1 cellular context compared by ENCODE assay signal in the genomic region with DNA sequence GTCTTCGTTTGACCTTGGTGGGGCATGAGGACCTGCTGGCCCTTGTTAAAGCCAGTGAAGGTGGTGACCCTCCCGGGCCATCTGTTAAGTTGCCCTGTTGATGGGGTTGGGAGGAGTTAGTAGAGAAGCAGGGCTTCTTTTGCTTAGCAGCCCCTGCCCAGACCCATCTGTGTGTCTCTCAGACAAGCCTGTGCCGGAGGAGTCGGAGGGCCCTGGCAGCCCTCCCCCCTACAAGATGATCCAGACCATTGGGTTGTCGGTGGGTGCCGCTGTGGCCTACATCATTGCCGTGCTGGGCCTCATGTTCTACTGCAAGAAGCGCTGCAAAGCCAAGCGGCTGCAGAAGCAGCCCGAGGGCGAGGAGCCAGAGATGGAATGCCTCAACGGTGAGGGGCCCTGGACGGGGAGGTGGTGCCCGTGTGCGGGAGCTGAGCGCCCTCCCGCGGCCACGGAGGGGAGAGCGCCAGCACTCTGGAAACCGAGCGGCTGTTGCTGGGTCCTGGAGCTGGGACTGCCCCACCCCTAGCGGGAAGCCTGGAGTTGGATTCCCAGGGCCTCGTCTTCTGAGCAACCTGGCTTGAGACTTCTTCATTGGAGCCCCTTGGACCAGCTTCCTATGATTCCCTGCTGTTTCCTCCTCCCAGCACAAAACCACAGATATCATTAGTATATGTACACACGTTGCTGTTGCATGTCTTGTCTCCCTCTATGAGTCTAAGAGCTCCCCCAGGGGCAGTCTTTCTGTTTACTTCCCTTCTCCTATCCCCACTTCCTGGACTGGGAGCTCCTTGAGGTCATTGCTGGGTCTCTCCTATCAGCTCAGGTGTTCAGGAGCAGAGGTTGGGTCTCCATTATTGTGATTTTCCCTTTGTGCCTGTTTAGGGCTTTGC.
A peak's percentile ranks its signal among the peaks of the same experiment; 100 is the strongest.
TF ChIP-seq lines count a peak whose summit lies in the region.

No MANE protein-coding gene starts in this region.

TF ChIP-seq in HepG2, 621 proteins besides CTCF, POLR2A, EP300 and RAD21 (continued from another document and continues in another):
- TF ChIP-seq, protein P1, sequence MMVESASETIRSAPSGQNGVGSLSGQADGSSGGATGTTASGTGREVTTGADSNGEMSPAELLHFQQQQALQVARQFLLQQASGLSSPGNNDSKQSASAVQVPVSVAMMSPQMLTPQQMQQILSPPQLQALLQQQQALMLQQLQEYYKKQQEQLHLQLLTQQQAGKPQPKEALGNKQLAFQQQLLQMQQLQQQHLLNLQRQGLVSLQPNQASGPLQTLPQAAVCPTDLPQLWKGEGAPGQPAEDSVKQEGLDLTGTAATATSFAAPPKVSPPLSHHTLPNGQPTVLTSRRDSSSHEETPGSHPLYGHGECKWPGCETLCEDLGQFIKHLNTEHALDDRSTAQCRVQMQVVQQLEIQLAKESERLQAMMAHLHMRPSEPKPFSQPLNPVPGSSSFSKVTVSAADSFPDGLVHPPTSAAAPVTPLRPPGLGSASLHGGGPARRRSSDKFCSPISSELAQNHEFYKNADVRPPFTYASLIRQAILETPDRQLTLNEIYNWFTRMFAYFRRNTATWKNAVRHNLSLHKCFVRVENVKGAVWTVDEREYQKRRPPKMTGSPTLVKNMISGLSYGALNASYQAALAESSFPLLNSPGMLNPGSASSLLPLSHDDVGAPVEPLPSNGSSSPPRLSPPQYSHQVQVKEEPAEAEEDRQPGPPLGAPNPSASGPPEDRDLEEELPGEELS (CRISPR knock-in tag; IDR thresholded peaks at IDR 0.05) = peak; percentile 70
- no peak for TF ChIP-seq SP1 (IDR thresholded peaks at IDR 0.05)
- peak; percentile 59 for TF ChIP-seq SP1 (CRISPR knock-in tag; IDR thresholded peaks at IDR 0.05)
- no peak for TF ChIP-seq ZNF225 (CRISPR knock-in tag; IDR thresholded peaks at IDR 0.05)
- TF ChIP-seq, protein P2, sequence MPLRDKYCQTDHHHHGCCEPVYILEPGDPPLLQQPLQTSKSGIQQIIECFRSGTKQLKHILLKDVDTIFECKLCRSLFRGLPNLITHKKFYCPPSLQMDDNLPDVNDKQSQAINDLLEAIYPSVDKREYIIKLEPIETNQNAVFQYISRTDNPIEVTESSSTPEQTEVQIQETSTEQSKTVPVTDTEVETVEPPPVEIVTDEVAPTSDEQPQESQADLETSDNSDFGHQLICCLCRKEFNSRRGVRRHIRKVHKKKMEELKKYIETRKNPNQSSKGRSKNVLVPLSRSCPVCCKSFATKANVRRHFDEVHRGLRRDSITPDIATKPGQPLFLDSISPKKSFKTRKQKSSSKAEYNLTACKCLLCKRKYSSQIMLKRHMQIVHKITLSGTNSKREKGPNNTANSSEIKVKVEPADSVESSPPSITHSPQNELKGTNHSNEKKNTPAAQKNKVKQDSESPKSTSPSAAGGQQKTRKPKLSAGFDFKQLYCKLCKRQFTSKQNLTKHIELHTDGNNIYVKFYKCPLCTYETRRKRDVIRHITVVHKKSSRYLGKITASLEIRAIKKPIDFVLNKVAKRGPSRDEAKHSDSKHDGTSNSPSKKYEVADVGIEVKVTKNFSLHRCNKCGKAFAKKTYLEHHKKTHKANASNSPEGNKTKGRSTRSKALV (CRISPR knock-in tag; IDR thresholded peaks at IDR 0.05) = peak; percentile 70; the same call in 1 of the 2 replicates
- TF ChIP-seq RXRB (CRISPR knock-in tag; IDR thresholded peaks at IDR 0.05; ENCODE audit: borderline replicate concordance) = peak; percentile 77; the same call in 1 of the 2 replicates
- no peak for TF ChIP-seq HOXA7 (CRISPR knock-in tag; IDR thresholded peaks at IDR 0.05)
- TF ChIP-seq, protein P3, sequence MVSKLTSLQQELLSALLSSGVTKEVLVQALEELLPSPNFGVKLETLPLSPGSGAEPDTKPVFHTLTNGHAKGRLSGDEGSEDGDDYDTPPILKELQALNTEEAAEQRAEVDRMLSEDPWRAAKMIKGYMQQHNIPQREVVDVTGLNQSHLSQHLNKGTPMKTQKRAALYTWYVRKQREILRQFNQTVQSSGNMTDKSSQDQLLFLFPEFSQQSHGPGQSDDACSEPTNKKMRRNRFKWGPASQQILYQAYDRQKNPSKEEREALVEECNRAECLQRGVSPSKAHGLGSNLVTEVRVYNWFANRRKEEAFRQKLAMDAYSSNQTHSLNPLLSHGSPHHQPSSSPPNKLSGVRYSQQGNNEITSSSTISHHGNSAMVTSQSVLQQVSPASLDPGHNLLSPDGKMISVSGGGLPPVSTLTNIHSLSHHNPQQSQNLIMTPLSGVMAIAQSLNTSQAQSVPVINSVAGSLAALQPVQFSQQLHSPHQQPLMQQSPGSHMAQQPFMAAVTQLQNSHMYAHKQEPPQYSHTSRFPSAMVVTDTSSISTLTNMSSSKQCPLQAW (CRISPR knock-in tag; IDR thresholded peaks at IDR 0.05) = peak; percentile 92
- TF ChIP-seq, protein P4, sequence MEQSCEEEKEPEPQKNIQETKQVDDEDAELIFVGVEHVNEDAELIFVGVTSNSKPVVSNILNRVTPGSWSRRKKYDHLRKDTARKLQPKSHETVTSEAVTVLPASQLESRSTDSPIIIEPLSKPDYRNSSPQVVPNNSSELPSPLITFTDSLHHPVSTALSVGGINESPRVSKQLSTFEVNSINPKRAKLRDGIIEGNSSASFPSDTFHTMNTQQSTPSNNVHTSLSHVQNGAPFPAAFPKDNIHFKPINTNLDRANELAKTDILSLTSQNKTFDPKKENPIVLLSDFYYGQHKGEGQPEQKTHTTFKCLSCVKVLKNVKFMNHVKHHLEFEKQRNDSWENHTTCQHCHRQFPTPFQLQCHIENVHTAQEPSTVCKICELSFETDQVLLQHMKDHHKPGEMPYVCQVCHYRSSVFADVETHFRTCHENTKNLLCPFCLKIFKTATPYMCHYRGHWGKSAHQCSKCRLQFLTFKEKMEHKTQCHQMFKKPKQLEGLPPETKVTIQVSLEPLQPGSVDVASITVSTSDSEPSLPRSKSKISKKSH (CRISPR knock-in tag; IDR thresholded peaks at IDR 0.05; ENCODE audit: borderline replicate concordance) = peak; percentile 70; the same call in 1 of the 2 replicates
- no peak for TF ChIP-seq ZBTB42 (CRISPR knock-in tag; IDR thresholded peaks at IDR 0.05)
- no peak for TF ChIP-seq NKX3-1 (CRISPR knock-in tag; IDR thresholded peaks at IDR 0.05)
- 0 out of 2 replicates have a peak, but pooled peaks have one; percentile 30 for TF ChIP-seq ZNF451 (CRISPR knock-in tag; IDR thresholded peaks at IDR 0.05)
- peak; percentile 89; the same call in 1 of the 2 replicates for TF ChIP-seq RFXAP (CRISPR knock-in tag; IDR thresholded peaks at IDR 0.05; ENCODE audit: borderline replicate concordance)
- peak; percentile 71; the same call in 1 of the 2 replicates for TF ChIP-seq YEATS4 (CRISPR knock-in tag; IDR thresholded peaks at IDR 0.05; ENCODE audit: borderline replicate concordance)
- TF ChIP-seq NCOA1 (CRISPR knock-in tag; IDR thresholded peaks at IDR 0.05) = no peak
- TF ChIP-seq, protein P5, sequence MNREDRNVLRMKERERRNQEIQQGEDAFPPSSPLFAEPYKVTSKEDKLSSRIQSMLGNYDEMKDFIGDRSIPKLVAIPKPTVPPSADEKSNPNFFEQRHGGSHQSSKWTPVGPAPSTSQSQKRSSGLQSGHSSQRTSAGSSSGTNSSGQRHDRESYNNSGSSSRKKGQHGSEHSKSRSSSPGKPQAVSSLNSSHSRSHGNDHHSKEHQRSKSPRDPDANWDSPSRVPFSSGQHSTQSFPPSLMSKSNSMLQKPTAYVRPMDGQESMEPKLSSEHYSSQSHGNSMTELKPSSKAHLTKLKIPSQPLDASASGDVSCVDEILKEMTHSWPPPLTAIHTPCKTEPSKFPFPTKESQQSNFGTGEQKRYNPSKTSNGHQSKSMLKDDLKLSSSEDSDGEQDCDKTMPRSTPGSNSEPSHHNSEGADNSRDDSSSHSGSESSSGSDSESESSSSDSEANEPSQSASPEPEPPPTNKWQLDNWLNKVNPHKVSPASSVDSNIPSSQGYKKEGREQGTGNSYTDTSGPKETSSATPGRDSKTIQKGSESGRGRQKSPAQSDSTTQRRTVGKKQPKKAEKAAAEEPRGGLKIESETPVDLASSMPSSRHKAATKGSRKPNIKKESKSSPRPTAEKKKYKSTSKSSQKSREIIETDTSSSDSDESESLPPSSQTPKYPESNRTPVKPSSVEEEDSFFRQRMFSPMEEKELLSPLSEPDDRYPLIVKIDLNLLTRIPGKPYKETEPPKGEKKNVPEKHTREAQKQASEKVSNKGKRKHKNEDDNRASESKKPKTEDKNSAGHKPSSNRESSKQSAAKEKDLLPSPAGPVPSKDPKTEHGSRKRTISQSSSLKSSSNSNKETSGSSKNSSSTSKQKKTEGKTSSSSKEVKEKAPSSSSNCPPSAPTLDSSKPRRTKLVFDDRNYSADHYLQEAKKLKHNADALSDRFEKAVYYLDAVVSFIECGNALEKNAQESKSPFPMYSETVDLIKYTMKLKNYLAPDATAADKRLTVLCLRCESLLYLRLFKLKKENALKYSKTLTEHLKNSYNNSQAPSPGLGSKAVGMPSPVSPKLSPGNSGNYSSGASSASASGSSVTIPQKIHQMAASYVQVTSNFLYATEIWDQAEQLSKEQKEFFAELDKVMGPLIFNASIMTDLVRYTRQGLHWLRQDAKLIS (CRISPR knock-in tag; IDR thresholded peaks at IDR 0.05) = 0 out of 2 replicates have a peak, but pooled peaks have one; percentile 37
- peak; percentile 90; the same call in 1 of the 2 replicates for TF ChIP-seq KLF11 (CRISPR knock-in tag; IDR thresholded peaks at IDR 0.05)
- TF ChIP-seq ZNF746 (CRISPR knock-in tag; IDR thresholded peaks at IDR 0.05) = no peak
- peak; percentile 78; the same call in 1 of the 2 replicates for TF ChIP-seq SMC3 (IDR thresholded peaks at IDR 0.05; ENCODE audit: low read length)
- TF ChIP-seq, protein P6, sequence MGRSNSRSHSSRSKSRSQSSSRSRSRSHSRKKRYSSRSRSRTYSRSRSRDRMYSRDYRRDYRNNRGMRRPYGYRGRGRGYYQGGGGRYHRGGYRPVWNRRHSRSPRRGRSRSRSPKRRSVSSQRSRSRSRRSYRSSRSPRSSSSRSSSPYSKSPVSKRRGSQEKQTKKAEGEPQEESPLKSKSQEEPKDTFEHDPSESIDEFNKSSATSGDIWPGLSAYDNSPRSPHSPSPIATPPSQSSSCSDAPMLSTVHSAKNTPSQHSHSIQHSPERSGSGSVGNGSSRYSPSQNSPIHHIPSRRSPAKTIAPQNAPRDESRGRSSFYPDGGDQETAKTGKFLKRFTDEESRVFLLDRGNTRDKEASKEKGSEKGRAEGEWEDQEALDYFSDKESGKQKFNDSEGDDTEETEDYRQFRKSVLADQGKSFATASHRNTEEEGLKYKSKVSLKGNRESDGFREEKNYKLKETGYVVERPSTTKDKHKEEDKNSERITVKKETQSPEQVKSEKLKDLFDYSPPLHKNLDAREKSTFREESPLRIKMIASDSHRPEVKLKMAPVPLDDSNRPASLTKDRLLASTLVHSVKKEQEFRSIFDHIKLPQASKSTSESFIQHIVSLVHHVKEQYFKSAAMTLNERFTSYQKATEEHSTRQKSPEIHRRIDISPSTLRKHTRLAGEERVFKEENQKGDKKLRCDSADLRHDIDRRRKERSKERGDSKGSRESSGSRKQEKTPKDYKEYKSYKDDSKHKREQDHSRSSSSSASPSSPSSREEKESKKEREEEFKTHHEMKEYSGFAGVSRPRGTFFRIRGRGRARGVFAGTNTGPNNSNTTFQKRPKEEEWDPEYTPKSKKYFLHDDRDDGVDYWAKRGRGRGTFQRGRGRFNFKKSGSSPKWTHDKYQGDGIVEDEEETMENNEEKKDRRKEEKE (IDR thresholded peaks at IDR 0.05) = no peak
- no peak; the same call in 1 of the 2 replicates for TF ChIP-seq ZNF274 (CRISPR knock-in tag; IDR thresholded peaks at IDR 0.05)
- peak; percentile 58 for TF ChIP-seq FOXA3 (CRISPR knock-in tag; IDR thresholded peaks at IDR 0.05)
- TF ChIP-seq, protein P7, sequence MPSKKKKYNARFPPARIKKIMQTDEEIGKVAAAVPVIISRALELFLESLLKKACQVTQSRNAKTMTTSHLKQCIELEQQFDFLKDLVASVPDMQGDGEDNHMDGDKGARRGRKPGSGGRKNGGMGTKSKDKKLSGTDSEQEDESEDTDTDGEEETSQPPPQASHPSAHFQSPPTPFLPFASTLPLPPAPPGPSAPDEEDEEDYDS (CRISPR knock-in tag; IDR thresholded peaks at IDR 0.05) = peak; percentile 52; the same call in 1 of the 2 replicates
- TF ChIP-seq, protein P8, sequence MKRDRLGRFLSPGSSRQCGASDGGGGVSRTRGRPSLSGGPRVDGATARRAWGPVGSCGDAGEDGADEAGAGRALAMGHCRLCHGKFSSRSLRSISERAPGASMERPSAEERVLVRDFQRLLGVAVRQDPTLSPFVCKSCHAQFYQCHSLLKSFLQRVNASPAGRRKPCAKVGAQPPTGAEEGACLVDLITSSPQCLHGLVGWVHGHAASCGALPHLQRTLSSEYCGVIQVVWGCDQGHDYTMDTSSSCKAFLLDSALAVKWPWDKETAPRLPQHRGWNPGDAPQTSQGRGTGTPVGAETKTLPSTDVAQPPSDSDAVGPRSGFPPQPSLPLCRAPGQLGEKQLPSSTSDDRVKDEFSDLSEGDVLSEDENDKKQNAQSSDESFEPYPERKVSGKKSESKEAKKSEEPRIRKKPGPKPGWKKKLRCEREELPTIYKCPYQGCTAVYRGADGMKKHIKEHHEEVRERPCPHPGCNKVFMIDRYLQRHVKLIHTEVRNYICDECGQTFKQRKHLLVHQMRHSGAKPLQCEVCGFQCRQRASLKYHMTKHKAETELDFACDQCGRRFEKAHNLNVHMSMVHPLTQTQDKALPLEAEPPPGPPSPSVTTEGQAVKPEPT (CRISPR knock-in tag; IDR thresholded peaks at IDR 0.05; ENCODE audit: low read depth) = peak; percentile 58; the same call in 1 of the 2 replicates
- peak; percentile 58; the same call in 1 of the 2 replicates for TF ChIP-seq RCOR2 (CRISPR knock-in tag; IDR thresholded peaks at IDR 0.05)
- peak; percentile 75; the same call in 1 of the 2 replicates for TF ChIP-seq ZNF205 (CRISPR knock-in tag; IDR thresholded peaks at IDR 0.05)
- peak; percentile 63; the same call in 1 of the 2 replicates for TF ChIP-seq MYC (CRISPR knock-in tag; IDR thresholded peaks at IDR 0.05; ENCODE audit: borderline replicate concordance)
- peak; percentile 82 for TF ChIP-seq YY1 (IDR thresholded peaks at IDR 0.05; ENCODE audit: insufficient read depth, insufficient replicate concordance, low read depth, low read length)
- peak; percentile 49 for TF ChIP-seq SRSF1 (optimal IDR thresholded peaks at IDR 0.05; ENCODE audit: low read depth, low read length)
- TF ChIP-seq STAT5B (CRISPR knock-in tag; IDR thresholded peaks at IDR 0.05) = no peak
- TF ChIP-seq, protein P9, sequence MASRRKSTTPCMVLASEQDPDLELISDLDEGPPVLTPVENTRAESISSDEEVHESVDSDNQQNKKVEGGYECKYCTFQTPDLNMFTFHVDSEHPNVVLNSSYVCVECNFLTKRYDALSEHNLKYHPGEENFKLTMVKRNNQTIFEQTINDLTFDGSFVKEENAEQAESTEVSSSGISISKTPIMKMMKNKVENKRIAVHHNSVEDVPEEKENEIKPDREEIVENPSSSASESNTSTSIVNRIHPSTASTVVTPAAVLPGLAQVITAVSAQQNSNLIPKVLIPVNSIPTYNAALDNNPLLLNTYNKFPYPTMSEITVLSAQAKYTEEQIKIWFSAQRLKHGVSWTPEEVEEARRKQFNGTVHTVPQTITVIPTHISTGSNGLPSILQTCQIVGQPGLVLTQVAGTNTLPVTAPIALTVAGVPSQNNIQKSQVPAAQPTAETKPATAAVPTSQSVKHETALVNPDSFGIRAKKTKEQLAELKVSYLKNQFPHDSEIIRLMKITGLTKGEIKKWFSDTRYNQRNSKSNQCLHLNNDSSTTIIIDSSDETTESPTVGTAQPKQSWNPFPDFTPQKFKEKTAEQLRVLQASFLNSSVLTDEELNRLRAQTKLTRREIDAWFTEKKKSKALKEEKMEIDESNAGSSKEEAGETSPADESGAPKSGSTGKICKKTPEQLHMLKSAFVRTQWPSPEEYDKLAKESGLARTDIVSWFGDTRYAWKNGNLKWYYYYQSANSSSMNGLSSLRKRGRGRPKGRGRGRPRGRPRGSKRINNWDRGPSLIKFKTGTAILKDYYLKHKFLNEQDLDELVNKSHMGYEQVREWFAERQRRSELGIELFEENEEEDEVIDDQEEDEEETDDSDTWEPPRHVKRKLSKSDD (CRISPR knock-in tag; IDR thresholded peaks at IDR 0.05; ENCODE audit: low read depth) = no peak
- TF ChIP-seq ZEB1 (IDR thresholded peaks at IDR 0.05; ENCODE audit: insufficient replicate concordance, low read depth) = peak; percentile 69
- TF ChIP-seq ZNF747 (CRISPR knock-in tag; IDR thresholded peaks at IDR 0.05; ENCODE audit: borderline replicate concordance) = peak; percentile 72
- TF ChIP-seq SNAI1 (CRISPR knock-in tag; IDR thresholded peaks at IDR 0.05; ENCODE audit: borderline replicate concordance) = peak; percentile 38; the same call in 1 of the 2 replicates
